Comparison of ENCODE assay signal across 1 cellular context in the genomic region with DNA sequence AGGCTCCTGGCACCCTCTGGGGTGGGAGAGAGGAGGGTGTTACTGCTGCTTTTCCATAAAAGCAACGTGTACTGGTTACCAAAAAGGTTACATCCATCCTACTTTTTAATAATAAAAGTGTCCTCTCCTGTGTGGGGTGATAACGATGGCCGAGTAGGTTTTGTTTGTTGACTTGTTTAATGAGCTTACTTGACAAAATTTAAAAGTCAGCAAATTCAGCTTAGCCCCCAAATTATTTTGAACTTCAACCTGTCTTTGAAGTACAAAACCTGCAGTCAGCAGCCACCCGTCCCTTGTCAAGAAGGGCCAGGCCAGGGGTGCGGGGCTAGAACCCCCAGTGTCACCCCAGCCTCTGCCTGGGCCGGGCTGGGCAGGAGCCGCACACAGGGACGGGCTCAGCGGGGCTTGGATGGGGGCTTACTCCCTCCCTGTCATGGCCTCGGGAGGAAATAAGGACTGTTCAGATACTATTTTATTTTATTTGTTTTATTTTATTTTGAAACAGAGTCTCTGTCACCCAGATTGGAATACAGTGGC.
TF ChIP-seq lines count a peak whose summit lies in the region.

No MANE protein-coding gene starts in this region.

TF ChIP-seq in HepG2, 621 proteins besides CTCF, POLR2A, EP300 and RAD21 (continued from another document):
- TF ChIP-seq, protein P1, sequence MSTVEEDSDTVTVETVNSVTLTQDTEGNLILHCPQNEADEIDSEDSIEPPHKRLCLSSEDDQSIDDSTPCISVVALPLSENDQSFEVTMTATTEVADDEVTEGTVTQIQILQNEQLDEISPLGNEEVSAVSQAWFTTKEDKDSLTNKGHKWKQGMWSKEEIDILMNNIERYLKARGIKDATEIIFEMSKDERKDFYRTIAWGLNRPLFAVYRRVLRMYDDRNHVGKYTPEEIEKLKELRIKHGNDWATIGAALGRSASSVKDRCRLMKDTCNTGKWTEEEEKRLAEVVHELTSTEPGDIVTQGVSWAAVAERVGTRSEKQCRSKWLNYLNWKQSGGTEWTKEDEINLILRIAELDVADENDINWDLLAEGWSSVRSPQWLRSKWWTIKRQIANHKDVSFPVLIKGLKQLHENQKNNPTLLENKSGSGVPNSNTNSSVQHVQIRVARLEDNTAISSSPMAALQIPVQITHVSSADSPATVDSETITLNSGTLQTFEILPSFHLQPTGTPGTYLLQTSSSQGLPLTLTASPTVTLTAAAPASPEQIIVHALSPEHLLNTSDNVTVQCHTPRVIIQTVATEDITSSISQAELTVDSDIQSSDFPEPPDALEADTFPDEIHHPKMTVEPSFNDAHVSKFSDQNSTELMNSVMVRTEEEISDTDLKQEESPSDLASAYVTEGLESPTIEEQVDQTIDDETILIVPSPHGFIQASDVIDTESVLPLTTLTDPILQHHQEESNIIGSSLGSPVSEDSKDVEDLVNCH (CRISPR knock-in tag; IDR thresholded peaks at IDR 0.05): no peak
- TF ChIP-seq ZFAT (CRISPR knock-in tag; conservative IDR thresholded peaks at IDR 0.05) (no peak), ZSCAN31 (CRISPR knock-in tag; IDR thresholded peaks at IDR 0.05; ENCODE audit: low read depth) (no peak), MAFF (IDR thresholded peaks at IDR 0.05; ENCODE audit: low read depth, low read length) (peak; percentile 83), ZNF678 (CRISPR knock-in tag; IDR thresholded peaks at IDR 0.05) (no peak), HOXA5 (CRISPR knock-in tag; IDR thresholded peaks at IDR 0.05) (no peak), SOX6 (IDR thresholded peaks at IDR 0.05) (no peak), SOX6 (CRISPR knock-in tag; IDR thresholded peaks at IDR 0.05) (no peak)
